ENCODE assay signal across 1 cellular context in the genomic region with DNA sequence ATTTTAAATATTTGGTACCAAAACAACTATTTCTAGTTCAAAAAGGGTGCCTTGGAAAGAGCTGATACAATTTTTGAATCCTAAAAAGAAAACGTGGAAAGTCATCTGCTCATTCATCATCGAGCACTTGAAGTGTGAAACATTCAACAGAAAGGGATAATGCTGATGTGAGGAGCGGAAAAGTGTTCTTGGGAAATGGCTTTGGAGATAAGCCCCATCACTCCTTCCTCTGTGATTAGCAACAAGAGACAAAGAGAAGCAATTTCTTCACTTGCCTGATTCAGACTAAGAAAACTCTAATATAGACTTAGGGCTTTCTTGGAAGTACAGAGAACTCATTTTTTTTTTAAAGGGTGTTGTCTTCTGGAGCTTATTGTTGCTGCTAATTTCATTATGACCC.
TF ChIP-seq lines count a peak whose summit lies in the region.

No MANE protein-coding gene starts in this region.

TF ChIP-seq in IMR-90, 13 proteins besides CTCF, POLR2A, EP300 and RAD21:
- TF ChIP-seq CEBPB (IDR thresholded peaks at IDR 0.05; ENCODE audit: low read depth, low read length): no peak
- TF ChIP-seq RFX5 (IDR thresholded peaks at IDR 0.05; ENCODE audit: low read depth, low read length): no peak
- TF ChIP-seq SMC3 (IDR thresholded peaks at IDR 0.05; ENCODE audit: low read depth, low read length): no peak
- TF ChIP-seq, protein P1, sequence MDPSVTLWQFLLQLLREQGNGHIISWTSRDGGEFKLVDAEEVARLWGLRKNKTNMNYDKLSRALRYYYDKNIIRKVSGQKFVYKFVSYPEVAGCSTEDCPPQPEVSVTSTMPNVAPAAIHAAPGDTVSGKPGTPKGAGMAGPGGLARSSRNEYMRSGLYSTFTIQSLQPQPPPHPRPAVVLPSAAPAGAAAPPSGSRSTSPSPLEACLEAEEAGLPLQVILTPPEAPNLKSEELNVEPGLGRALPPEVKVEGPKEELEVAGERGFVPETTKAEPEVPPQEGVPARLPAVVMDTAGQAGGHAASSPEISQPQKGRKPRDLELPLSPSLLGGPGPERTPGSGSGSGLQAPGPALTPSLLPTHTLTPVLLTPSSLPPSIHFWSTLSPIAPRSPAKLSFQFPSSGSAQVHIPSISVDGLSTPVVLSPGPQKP (IDR thresholded peaks at IDR 0.05; ENCODE audit: borderline replicate concordance, low read depth, low read length): no peak
- TF ChIP-seq MAFK (IDR thresholded peaks at IDR 0.05; ENCODE audit: low read depth, low read length): no peak
- no peak for TF ChIP-seq FOS (IDR thresholded peaks at IDR 0.05; ENCODE audit: low read depth, low read length)
- TF ChIP-seq NFE2L2 (IDR thresholded peaks at IDR 0.05; ENCODE audit: low read depth, low read length): no peak
- no peak for TF ChIP-seq MAZ (IDR thresholded peaks at IDR 0.05; ENCODE audit: borderline replicate concordance, low read depth, low read length)
- TF ChIP-seq BHLHE40 (IDR thresholded peaks at IDR 0.05; ENCODE audit: low read depth, low read length): no peak
- TF ChIP-seq RCOR1 (IDR thresholded peaks at IDR 0.05; ENCODE audit: insufficient replicate concordance, low read length): no peak
- TF ChIP-seq, protein P2, sequence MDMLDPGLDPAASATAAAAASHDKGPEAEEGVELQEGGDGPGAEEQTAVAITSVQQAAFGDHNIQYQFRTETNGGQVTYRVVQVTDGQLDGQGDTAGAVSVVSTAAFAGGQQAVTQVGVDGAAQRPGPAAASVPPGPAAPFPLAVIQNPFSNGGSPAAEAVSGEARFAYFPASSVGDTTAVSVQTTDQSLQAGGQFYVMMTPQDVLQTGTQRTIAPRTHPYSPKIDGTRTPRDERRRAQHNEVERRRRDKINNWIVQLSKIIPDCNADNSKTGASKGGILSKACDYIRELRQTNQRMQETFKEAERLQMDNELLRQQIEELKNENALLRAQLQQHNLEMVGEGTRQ (IDR thresholded peaks at IDR 0.05; ENCODE audit: low read depth, low read length): no peak
- TF ChIP-seq CHD1 (IDR thresholded peaks at IDR 0.05; ENCODE audit: low read depth, low read length): no peak
- no peak for TF ChIP-seq MXI1 (IDR thresholded peaks at IDR 0.05; ENCODE audit: borderline replicate concordance, low read depth, low read length)
